ENCODE assay signal across 30 cellular contexts in the genomic region with DNA sequence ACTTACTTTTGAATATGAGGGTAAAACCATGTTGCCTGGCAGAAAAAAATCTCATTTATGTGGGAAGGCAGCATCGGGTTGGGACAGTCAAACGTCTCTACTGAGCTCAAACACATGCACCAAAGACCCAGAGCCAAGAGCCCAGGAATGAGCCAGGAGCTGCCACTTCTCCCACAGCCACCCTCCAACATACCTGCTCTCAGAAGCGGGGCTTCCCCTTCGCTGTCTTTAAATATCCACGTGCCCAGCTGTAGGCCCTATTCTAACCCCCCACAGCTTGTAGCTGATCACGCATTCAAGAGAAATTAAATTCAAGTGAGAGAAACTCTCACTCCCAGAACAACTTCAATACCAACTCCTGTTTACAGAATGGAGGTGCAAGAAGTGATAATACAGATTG.
"Had no signal": no experiment of that assay in that cellular context is flagged by ENCODE, and none has a peak within 500 bp of the region (broad histone marks: within the 10 kb centered on the region; RNA-seq: fewer than 3 reads in every experiment).

No MANE protein-coding gene starts in this region.

- ATAC-seq: activated CD4-positive, CD25-positive, alpha-beta regulatory T cell treated with anti-CD3 and anti-CD28 coated beads, Interleukin-2, amount 50 U/mL, for 24 hours; activated naive CD4-positive, alpha-beta T cell treated with anti-CD3 and anti-CD28 coated beads, Interleukin-2, amount 50 U/mL, for 72 hours; activated T-cell treated with anti-CD3 and anti-CD28 coated beads, Interleukin-2, amount 50 U/mL, for 72 hours; gastroesophageal sphincter; heart right ventricle had no signal

- H3K9me3 ChIP-seq: ascending aorta, breast epithelium, colonic mucosa, esophagus squamous epithelium, gastroesophageal sphincter had no signal

- H3K27ac Mint-ChIP-seq: activated B cell treated with CpG ODN at 0.5 μM for 24 hours; activated CD4-positive, alpha-beta memory T cell treated with anti-CD3 and anti-CD28 coated beads, Interleukin-2, amount 10 ng/mL, durations not matched to agents 7 days and 5 days; activated naive CD4-positive, alpha-beta T cell treated with anti-CD3 and anti-CD28 coated beads, Interleukin-2, amount 10 ng/mL, durations not matched to agents 7 days and 5 days; activated naive CD4-positive, alpha-beta T cell treated with anti-CD3 and anti-CD28 coated beads, Interleukin-2, amount 50 U/mL, for 72 hours; activated naive CD8-positive, alpha-beta T cell treated with anti-CD3 and anti-CD28 coated beads, Interleukin-2, amount 10 ng/mL, durations not matched to agents 7 days and 5 days; activated T-cell treated with anti-CD3 and anti-CD28 coated beads, Interleukin-2, amount 50 U/mL, for 24 hours; activated T-cell treated with anti-CD3 and anti-CD28 coated beads, Interleukin-2, amount 50 U/mL, for 72 hours; brain; T-helper 1 cell treated with Interleukin-12 subunit alpha and Interleukin-12 subunit beta and Interleukin-4 antibody, amounts not matched to agents 30 μg/mL and 1 μg/mL, for 36 hours; T-helper 2 cell treated with Interferon-gamma antibody and Interleukin-4, amounts not matched to agents 5 μg/mL and 100 μg/mL, for 36 hours had no signal

- H3K4me1 Mint-ChIP-seq: activated CD4-positive, alpha-beta memory T cell treated with anti-CD3 and anti-CD28 coated beads, Interleukin-2, amount 10 ng/mL, durations not matched to agents 7 days and 5 days; activated naive CD4-positive, alpha-beta T cell treated with anti-CD3 and anti-CD28 coated beads, Interleukin-2, amount 10 ng/mL, durations not matched to agents 7 days and 5 days; activated naive CD8-positive, alpha-beta T cell treated with anti-CD3 and anti-CD28 coated beads, Interleukin-2, amount 10 ng/mL, durations not matched to agents 7 days and 5 days; brain had no signal

- H3K36me3 ChIP-seq: ascending aorta, breast epithelium, cardiac muscle cell, colonic mucosa, esophagus squamous epithelium, gastroesophageal sphincter, heart right ventricle, WERI-Rb-1 had no signal

- H3K9me3 Mint-ChIP-seq: activated B cell treated with CpG ODN at 0.5 μM for 24 hours; activated CD4-positive, alpha-beta memory T cell treated with anti-CD3 and anti-CD28 coated beads, Interleukin-2, amount 10 ng/mL, durations not matched to agents 7 days and 5 days; activated naive CD8-positive, alpha-beta T cell treated with anti-CD3 and anti-CD28 coated beads, Interleukin-2, amount 10 ng/mL, durations not matched to agents 7 days and 5 days; activated T-cell treated with anti-CD3 and anti-CD28 coated beads, Interleukin-2, amount 50 U/mL, for 24 hours; T-helper 1 cell treated with Interleukin-12 subunit alpha and Interleukin-12 subunit beta and Interleukin-4 antibody, amounts not matched to agents 30 μg/mL and 1 μg/mL, for 36 hours; T-helper 2 cell treated with Interferon-gamma antibody and Interleukin-4, amounts not matched to agents 5 μg/mL and 100 μg/mL, for 36 hours had no signal

- H3K36me3 Mint-ChIP-seq: activated naive CD4-positive, alpha-beta T cell treated with anti-CD3 and anti-CD28 coated beads, Interleukin-2, amount 50 U/mL, for 72 hours; brain had no signal

- H3K4me3 Mint-ChIP-seq: activated B cell treated with CpG ODN at 0.5 μM for 24 hours; activated CD4-positive, alpha-beta memory T cell treated with anti-CD3 and anti-CD28 coated beads, Interleukin-2, amount 10 ng/mL, durations not matched to agents 7 days and 5 days; activated naive CD4-positive, alpha-beta T cell treated with anti-CD3 and anti-CD28 coated beads, Interleukin-2, amount 10 ng/mL, durations not matched to agents 7 days and 5 days; activated naive CD8-positive, alpha-beta T cell treated with anti-CD3 and anti-CD28 coated beads, Interleukin-2, amount 10 ng/mL, durations not matched to agents 7 days and 5 days; activated T-cell treated with anti-CD3 and anti-CD28 coated beads, Interleukin-2, amount 50 U/mL, for 24 hours; activated T-cell treated with anti-CD3 and anti-CD28 coated beads, Interleukin-2, amount 50 U/mL, for 72 hours; brain; T-helper 1 cell treated with Interleukin-12 subunit alpha and Interleukin-12 subunit beta and Interleukin-4 antibody, amounts not matched to agents 30 μg/mL and 1 μg/mL, for 36 hours; T-helper 2 cell treated with Interferon-gamma antibody and Interleukin-4, amounts not matched to agents 5 μg/mL and 100 μg/mL, for 36 hours had no signal

- H3K4me3 ChIP-seq: ascending aorta, breast epithelium, cardiac muscle cell, colonic mucosa, esophagus squamous epithelium, gastroesophageal sphincter, heart right ventricle had no signal

- DNase-seq: activated B cell treated with CpG ODN at 0.5 μM for 24 hours; activated CD4-positive, alpha-beta memory T cell treated with anti-CD3 and anti-CD28 coated beads, Interleukin-2, amount 10 ng/mL, durations not matched to agents 7 days and 5 days; activated CD4-positive, alpha-beta T cell treated with anti-CD3 and anti-CD28 coated beads for 48 hours; activated CD8-positive, alpha-beta memory T cell treated with anti-CD3 and anti-CD28 coated beads, Interleukin-2, amount 50 U/mL, for 48 hours; activated gamma-delta T cell; activated naive CD4-positive, alpha-beta T cell; activated naive CD4-positive, alpha-beta T cell treated with anti-CD3 and anti-CD28 coated beads, Interleukin-2, amount 10 ng/mL, durations not matched to agents 7 days and 5 days; activated naive CD8-positive, alpha-beta T cell treated with anti-CD3 and anti-CD28 coated beads, Interleukin-2, amount 10 ng/mL, durations not matched to agents 7 days and 5 days; activated T-cell treated with anti-CD3 and anti-CD28 coated beads for 4 hours; activated T-cell treated with anti-CD3 and anti-CD28 coated beads, Interleukin-2, amount 50 U/mL, for 24 hours; activated T-cell treated with anti-CD3 and anti-CD28 coated beads, Interleukin-2, amount 50 U/mL, for 72 hours; central memory CD4-positive, alpha-beta T cell; cerebellar nuclear complex; colonic mucosa; effector CD8-positive, alpha-beta T cell; esophagus squamous epithelium; foreskin melanocyte; heart right ventricle; T1000; WERI-Rb-1 had no signal

- H3K27me3 Mint-ChIP-seq: activated B cell treated with CpG ODN at 0.5 μM for 24 hours; activated CD4-positive, alpha-beta memory T cell treated with anti-CD3 and anti-CD28 coated beads, Interleukin-2, amount 10 ng/mL, durations not matched to agents 7 days and 5 days; activated T-cell treated with anti-CD3 and anti-CD28 coated beads, Interleukin-2, amount 50 U/mL, for 24 hours had no signal

- H3K27ac ChIP-seq: ascending aorta, breast epithelium, cardiac muscle cell, colonic mucosa, epithelial cell of prostate, esophagus squamous epithelium, gastroesophageal sphincter, heart right ventricle, WERI-Rb-1 had no signal

- H3K27me3 ChIP-seq: ascending aorta, breast epithelium, cardiac muscle cell, colonic mucosa, esophagus squamous epithelium, gastroesophageal sphincter, heart right ventricle had no signal

- H3K4me1 ChIP-seq: ascending aorta, breast epithelium, colonic mucosa, esophagus squamous epithelium, gastroesophageal sphincter, heart right ventricle had no signal
